8 cellular contexts compared by ENCODE assay signal in genomic region chr2:17753803-17754663, GRCh38. TPM values are rescaled to one million over a fixed set of nuclear protein-coding genes. Genes with fewer than 3 reads are reported as not detected.
DNase-seq lines count a peak whose midpoint lies in the region; ATAC-seq and TF ChIP-seq lines count a peak whose summit lies in the region.

A gene with protein sequence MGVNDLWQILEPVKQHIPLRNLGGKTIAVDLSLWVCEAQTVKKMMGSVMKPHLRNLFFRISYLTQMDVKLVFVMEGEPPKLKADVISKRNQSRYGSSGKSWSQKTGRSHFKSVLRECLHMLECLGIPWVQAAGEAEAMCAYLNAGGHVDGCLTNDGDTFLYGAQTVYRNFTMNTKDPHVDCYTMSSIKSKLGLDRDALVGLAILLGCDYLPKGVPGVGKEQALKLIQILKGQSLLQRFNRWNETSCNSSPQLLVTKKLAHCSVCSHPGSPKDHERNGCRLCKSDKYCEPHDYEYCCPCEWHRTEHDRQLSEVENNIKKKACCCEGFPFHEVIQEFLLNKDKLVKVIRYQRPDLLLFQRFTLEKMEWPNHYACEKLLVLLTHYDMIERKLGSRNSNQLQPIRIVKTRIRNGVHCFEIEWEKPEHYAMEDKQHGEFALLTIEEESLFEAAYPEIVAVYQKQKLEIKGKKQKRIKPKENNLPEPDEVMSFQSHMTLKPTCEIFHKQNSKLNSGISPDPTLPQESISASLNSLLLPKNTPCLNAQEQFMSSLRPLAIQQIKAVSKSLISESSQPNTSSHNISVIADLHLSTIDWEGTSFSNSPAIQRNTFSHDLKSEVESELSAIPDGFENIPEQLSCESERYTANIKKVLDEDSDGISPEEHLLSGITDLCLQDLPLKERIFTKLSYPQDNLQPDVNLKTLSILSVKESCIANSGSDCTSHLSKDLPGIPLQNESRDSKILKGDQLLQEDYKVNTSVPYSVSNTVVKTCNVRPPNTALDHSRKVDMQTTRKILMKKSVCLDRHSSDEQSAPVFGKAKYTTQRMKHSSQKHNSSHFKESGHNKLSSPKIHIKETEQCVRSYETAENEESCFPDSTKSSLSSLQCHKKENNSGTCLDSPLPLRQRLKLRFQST (plus strand): TSS chr2:17754138. CDS start chr2:17759944, 5,806 bp downstream.
A gene with protein sequence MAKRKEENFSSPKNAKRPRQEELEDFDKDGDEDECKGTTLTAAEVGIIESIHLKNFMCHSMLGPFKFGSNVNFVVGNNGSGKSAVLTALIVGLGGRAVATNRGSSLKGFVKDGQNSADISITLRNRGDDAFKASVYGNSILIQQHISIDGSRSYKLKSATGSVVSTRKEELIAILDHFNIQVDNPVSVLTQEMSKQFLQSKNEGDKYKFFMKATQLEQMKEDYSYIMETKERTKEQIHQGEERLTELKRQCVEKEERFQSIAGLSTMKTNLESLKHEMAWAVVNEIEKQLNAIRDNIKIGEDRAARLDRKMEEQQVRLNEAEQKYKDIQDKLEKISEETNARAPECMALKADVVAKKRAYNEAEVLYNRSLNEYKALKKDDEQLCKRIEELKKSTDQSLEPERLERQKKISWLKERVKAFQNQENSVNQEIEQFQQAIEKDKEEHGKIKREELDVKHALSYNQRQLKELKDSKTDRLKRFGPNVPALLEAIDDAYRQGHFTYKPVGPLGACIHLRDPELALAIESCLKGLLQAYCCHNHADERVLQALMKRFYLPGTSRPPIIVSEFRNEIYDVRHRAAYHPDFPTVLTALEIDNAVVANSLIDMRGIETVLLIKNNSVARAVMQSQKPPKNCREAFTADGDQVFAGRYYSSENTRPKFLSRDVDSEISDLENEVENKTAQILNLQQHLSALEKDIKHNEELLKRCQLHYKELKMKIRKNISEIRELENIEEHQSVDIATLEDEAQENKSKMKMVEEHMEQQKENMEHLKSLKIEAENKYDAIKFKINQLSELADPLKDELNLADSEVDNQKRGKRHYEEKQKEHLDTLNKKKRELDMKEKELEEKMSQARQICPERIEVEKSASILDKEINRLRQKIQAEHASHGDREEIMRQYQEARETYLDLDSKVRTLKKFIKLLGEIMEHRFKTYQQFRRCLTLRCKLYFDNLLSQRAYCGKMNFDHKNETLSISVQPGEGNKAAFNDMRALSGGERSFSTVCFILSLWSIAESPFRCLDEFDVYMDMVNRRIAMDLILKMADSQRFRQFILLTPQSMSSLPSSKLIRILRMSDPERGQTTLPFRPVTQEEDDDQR (minus strand): TSS chr2:17753810. CDS start chr2:17745946, 7,864 bp downstream.

- peak within 1 kb of the TSS; percentile 84 to 97 (median 96) for H3K4me3 Mint-ChIP-seq in naive B cell
- H3K4me3 Mint-ChIP-seq in stimulated activated effector memory CD8-positive, alpha-beta T cell treated with anti-CD3 and anti-CD28 coated beads, Interleukin-12 subunit alpha, Interleukin-12 subunit beta, amount 100 ng/mL, for 72 hours = peak within 1 kb of the TSS; percentile 90

- ATAC-seq in naive B cell (ENCODE audit: low read depth in 2 of 2) = peak; percentile 72 to 82
- ATAC-seq in stimulated activated effector memory CD8-positive, alpha-beta T cell treated with anti-CD3 and anti-CD28 coated beads, Interleukin-12 subunit alpha, Interleukin-12 subunit beta, amount 100 ng/mL, for 72 hours = peak; percentile 92

- peak; percentile 93 for DNase-seq in EL
- peak; percentile 79 for DNase-seq in H4 (ENCODE audit: low spot score)
- peak; percentile 33 for DNase-seq in LNCaP clone FGC (ENCODE audit: low read depth)
- peak; percentile 93 for DNase-seq in RPMI8226
- DNase-seq in activated T-helper 1 cell treated with anti-CD3 and anti-CD28 coated beads, Interleukin-2, amount 50 U/mL, for 16 hours (ENCODE audit: low read depth in 1 of 2, low spot score in 1 of 2) = peak; percentile 80 to 87
- DNase-seq in fibroblast of gingiva (ENCODE audit: low read depth) = peak; percentile 83
- DNase-seq in naive B cell = peak; percentile 95
- DNase-seq in stimulated activated effector memory CD8-positive, alpha-beta T cell treated with anti-CD3 and anti-CD28 coated beads, Interleukin-12 subunit alpha, Interleukin-12 subunit beta, amount 100 ng/mL, for 72 hours (ENCODE audit: low spot score in 2 of 2) = peak; percentile 89 to 97

- TF ChIP-seq CTCF in LNCaP clone FGC (IDR thresholded peaks at IDR 0.05; ENCODE audit: control insufficient read depth, extremely low read depth, insufficient read depth) = no peak

- H3K4me3 ChIP-seq in LNCaP clone FGC (ENCODE audit: low read depth, low read length) = peak within 1 kb of the TSS; percentile 73

- no peaks in the 10 kb centered on the region for H3K36me3 Mint-ChIP-seq in naive B cell
- peaks cover 16% of the 10 kb centered on the region for H3K36me3 Mint-ChIP-seq in stimulated activated effector memory CD8-positive, alpha-beta T cell treated with anti-CD3 and anti-CD28 coated beads, Interleukin-12 subunit alpha, Interleukin-12 subunit beta, amount 100 ng/mL, for 72 hours

- H3K9me3 Mint-ChIP-seq in naive B cell = no peaks in the 10 kb centered on the region
- H3K9me3 Mint-ChIP-seq in stimulated activated effector memory CD8-positive, alpha-beta T cell treated with anti-CD3 and anti-CD28 coated beads, Interleukin-12 subunit alpha, Interleukin-12 subunit beta, amount 100 ng/mL, for 72 hours = no peaks in the 10 kb centered on the region

- peaks cover 14 to 38% (median 36%) of the 10 kb centered on the region in 3 donors for H3K4me1 Mint-ChIP-seq in naive B cell
- H3K4me1 Mint-ChIP-seq in stimulated activated effector memory CD8-positive, alpha-beta T cell treated with anti-CD3 and anti-CD28 coated beads, Interleukin-12 subunit alpha, Interleukin-12 subunit beta, amount 100 ng/mL, for 72 hours = peaks cover 19% of the 10 kb centered on the region

- no peaks in the 10 kb centered on the region for H3K27me3 Mint-ChIP-seq in naive B cell

- peak within 1 kb of the TSS; percentile 89 to 99 (median 98) for H3K27ac Mint-ChIP-seq in naive B cell
- H3K27ac Mint-ChIP-seq in stimulated activated effector memory CD8-positive, alpha-beta T cell treated with anti-CD3 and anti-CD28 coated beads, Interleukin-12 subunit alpha, Interleukin-12 subunit beta, amount 100 ng/mL, for 72 hours = peak within 1 kb of the TSS; percentile 99

RNA-seq across cellular contexts. Expression of the first gene that starts in this region (rescaled TPM):
- total RNA-seq in H4 (2014; rRNA removed; shearing (Covaris generic)) = 4.5 and 8.7 TPM in 2 replicates
- 1 to 10 TPM; 1.3 to 6.2 (median 4.6) TPM for polyA plus RNA-seq in naive B cell (ENCODE audit: low read depth in 6 of 6)

RNA-seq across cellular contexts. Expression of the second gene that starts in this region (rescaled TPM):
- 6.1 and 9.2 TPM in 2 replicates for total RNA-seq in H4 (2014; rRNA removed; shearing (Covaris generic))
- 10 to 100 TPM; 34.4 to 64.8 (median 45.1) TPM for polyA plus RNA-seq in naive B cell (ENCODE audit: low read depth in 6 of 6)

Comparison
In these comparisons a context has a peak if more than half of its experiments do, and no peak if none do; other contexts are left out.
1. Peak in every context shown above with its lines: DNase-seq, ATAC-seq and H3K4me3 ChIP-seq.
2. DNase-seq: peak in every context shown above with its lines; median percentile 95 in naive B cell; 93 in EL; 93 in RPMI8226; 93 in stimulated activated effector memory CD8-positive, alpha-beta T cell treated with anti-CD3 and anti-CD28 coated beads, Interleukin-12 subunit alpha, Interleukin-12 subunit beta, amount 100 ng/mL, for 72 hours; 84 in activated T-helper 1 cell treated with anti-CD3 and anti-CD28 coated beads, Interleukin-2, amount 50 U/mL, for 16 hours; 83 in fibroblast of gingiva; 79 in H4; 33 in LNCaP clone FGC.